Comparison of ENCODE assay signal across 1 cellular context in genomic region chr9:68779558-68780376, GRCh38.
TF ChIP-seq lines count a peak whose summit lies in the region.

No MANE protein-coding gene starts in this region.

TF ChIP-seq in H1, 55 proteins besides CTCF, POLR2A, EP300 and RAD21 (continued from another document):
- TF ChIP-seq ATF2 (IDR thresholded peaks at IDR 0.05; ENCODE audit: low read length) (no peak), KDM1A (IDR thresholded peaks at IDR 0.05; ENCODE audit: borderline replicate concordance, low read length) (no peak), ZNF274 (IDR thresholded peaks at IDR 0.05; ENCODE audit: borderline replicate concordance, extremely low read depth, low read length) (no peak), TBP (IDR thresholded peaks at IDR 0.05; ENCODE audit: low read depth, low read length) (peak; percentile 77), CEBPB (IDR thresholded peaks at IDR 0.05; ENCODE audit: low read depth, low read length) (no peak), HDAC2 (IDR thresholded peaks at IDR 0.05; ENCODE audit: borderline replicate concordance in 1 of 2, low read depth in 2 of 2, low read length in 2 of 2) (peak in 1 of 2 experiments; percentile 92; a peak in 2 of 4 replicates), TEAD4 (IDR thresholded peaks at IDR 0.05; ENCODE audit: low read depth, low read length) (no peak), JUN (IDR thresholded peaks at IDR 0.05; ENCODE audit: low read depth, low read length) (no peak), SRF (IDR thresholded peaks at IDR 0.05; ENCODE audit: low read depth, low read length) (peak; percentile 87), EZH2 (IDR thresholded peaks at IDR 0.05; ENCODE audit: low read depth, low read length, severe bottlenecking) (no peak), SAP30 (IDR thresholded peaks at IDR 0.05; ENCODE audit: insufficient read depth, insufficient replicate concordance, low read length) (peak; percentile 75), CBX8 (IDR thresholded peaks at IDR 0.05; ENCODE audit: borderline replicate concordance, low read depth, low read length) (no peak), RFX5 (IDR thresholded peaks at IDR 0.05; ENCODE audit: borderline replicate concordance, low read depth, low read length) (no peak), RNF2 (IDR thresholded peaks at IDR 0.05; ENCODE audit: borderline replicate concordance, low read depth, low read length, missing control alignments, poor library complexity, severe bottlenecking) (no peak), SIN3A (conservative IDR thresholded peaks at IDR 0.05 in 1 of 2, IDR thresholded peaks at IDR 0.05 in 1 of 2; ENCODE audit: low read depth in 1 of 2, low read length in 2 of 2) (peak; percentile 64 to 79; a peak in 2 of 4 replicates), NRF1 (IDR thresholded peaks at IDR 0.05; ENCODE audit: low read depth, low read length) (peak; percentile 99), SP1 (IDR thresholded peaks at IDR 0.05; ENCODE audit: low read depth, low read length) (no peak), KDM5A (IDR thresholded peaks at IDR 0.05; ENCODE audit: low read length) (peak; percentile 45), JUND (IDR thresholded peaks at IDR 0.05; ENCODE audit: low read length) (no peak; the same call in 1 of the 2 replicates), GABPA (IDR thresholded peaks at IDR 0.05; ENCODE audit: borderline replicate concordance, insufficient read depth, low read length) (no peak), RXRA (IDR thresholded peaks at IDR 0.05; ENCODE audit: insufficient read depth, low read depth, low read length) (no peak), TAF1 (IDR thresholded peaks at IDR 0.05; ENCODE audit: low read depth, low read length) (peak; percentile 83), NANOG (IDR thresholded peaks at IDR 0.05; ENCODE audit: insufficient read depth, low read depth, low read length, poor library complexity, severe bottlenecking) (no peak), TCF12 (IDR thresholded peaks at IDR 0.05; ENCODE audit: low read depth, low read length) (no peak), ASH2L (IDR thresholded peaks at IDR 0.05; ENCODE audit: low read length) (peak; percentile 99), FOSL1 (IDR thresholded peaks at IDR 0.05; ENCODE audit: insufficient read depth, low read depth, low read length) (no peak), SP4 (IDR thresholded peaks at IDR 0.05; ENCODE audit: low read length) (0 out of 2 replicates have a peak, but pooled peaks have one; percentile 81), PHF8 (conservative IDR thresholded peaks at IDR 0.05; ENCODE audit: low read depth, low read length) (peak; percentile 88), CHD1 (IDR thresholded peaks at IDR 0.05; ENCODE audit: low read depth, low read length) (no peak), E2F6 (IDR thresholded peaks at IDR 0.05) (peak; percentile 53; the same call in 1 of the 2 replicates), POLR2AphosphoS5 (IDR thresholded peaks at IDR 0.05; ENCODE audit: low read depth, low read length) (peak; percentile 85; the same call in 1 of the 2 replicates), MAX (IDR thresholded peaks at IDR 0.05) (peak; percentile 13), SIRT6 (IDR thresholded peaks at IDR 0.05; ENCODE audit: low read length) (no peak), EGR1 (IDR thresholded peaks at IDR 0.05; ENCODE audit: borderline replicate concordance, low read depth, low read length) (no peak), YY1 (IDR thresholded peaks at IDR 0.05; ENCODE audit: low read depth, low read length) (no peak), CREB1 (IDR thresholded peaks at IDR 0.05) (peak; percentile 99), HDAC6 (IDR thresholded peaks at IDR 0.05; ENCODE audit: low read depth, low read length) (no peak), MAFK (IDR thresholded peaks at IDR 0.05; ENCODE audit: low read depth, low read length) (peak; percentile 7; the same call in 1 of the 2 replicates), POU5F1 (IDR thresholded peaks at IDR 0.05; ENCODE audit: low read depth, low read length) (no peak), SIX5 (IDR thresholded peaks at IDR 0.05; ENCODE audit: low read depth, low read length) (no peak), SP2 (IDR thresholded peaks at IDR 0.05; ENCODE audit: low read length) (no peak), CHD2 (IDR thresholded peaks at IDR 0.05; ENCODE audit: low read length) (peak; percentile 92), BCL11A (IDR thresholded peaks at IDR 0.05; ENCODE audit: low read depth in 2 of 2, low read length in 2 of 2) (no peak), KDM4A (IDR thresholded peaks at IDR 0.05; ENCODE audit: low read depth, low read length, severe bottlenecking) (peak; percentile 100), BRCA1 (IDR thresholded peaks at IDR 0.05; ENCODE audit: low read depth, low read length) (peak; percentile 66), BACH1 (IDR thresholded peaks at IDR 0.05; ENCODE audit: low read length) (no peak), GTF2F1 (IDR thresholded peaks at IDR 0.05; ENCODE audit: borderline replicate concordance, low read depth, low read length) (peak; percentile 20; the same call in 1 of the 2 replicates)
- TF ChIP-seq, protein P1, sequence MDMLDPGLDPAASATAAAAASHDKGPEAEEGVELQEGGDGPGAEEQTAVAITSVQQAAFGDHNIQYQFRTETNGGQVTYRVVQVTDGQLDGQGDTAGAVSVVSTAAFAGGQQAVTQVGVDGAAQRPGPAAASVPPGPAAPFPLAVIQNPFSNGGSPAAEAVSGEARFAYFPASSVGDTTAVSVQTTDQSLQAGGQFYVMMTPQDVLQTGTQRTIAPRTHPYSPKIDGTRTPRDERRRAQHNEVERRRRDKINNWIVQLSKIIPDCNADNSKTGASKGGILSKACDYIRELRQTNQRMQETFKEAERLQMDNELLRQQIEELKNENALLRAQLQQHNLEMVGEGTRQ (IDR thresholded peaks at IDR 0.05; ENCODE audit: low read length), result no peak
- TF ChIP-seq, protein P2, sequence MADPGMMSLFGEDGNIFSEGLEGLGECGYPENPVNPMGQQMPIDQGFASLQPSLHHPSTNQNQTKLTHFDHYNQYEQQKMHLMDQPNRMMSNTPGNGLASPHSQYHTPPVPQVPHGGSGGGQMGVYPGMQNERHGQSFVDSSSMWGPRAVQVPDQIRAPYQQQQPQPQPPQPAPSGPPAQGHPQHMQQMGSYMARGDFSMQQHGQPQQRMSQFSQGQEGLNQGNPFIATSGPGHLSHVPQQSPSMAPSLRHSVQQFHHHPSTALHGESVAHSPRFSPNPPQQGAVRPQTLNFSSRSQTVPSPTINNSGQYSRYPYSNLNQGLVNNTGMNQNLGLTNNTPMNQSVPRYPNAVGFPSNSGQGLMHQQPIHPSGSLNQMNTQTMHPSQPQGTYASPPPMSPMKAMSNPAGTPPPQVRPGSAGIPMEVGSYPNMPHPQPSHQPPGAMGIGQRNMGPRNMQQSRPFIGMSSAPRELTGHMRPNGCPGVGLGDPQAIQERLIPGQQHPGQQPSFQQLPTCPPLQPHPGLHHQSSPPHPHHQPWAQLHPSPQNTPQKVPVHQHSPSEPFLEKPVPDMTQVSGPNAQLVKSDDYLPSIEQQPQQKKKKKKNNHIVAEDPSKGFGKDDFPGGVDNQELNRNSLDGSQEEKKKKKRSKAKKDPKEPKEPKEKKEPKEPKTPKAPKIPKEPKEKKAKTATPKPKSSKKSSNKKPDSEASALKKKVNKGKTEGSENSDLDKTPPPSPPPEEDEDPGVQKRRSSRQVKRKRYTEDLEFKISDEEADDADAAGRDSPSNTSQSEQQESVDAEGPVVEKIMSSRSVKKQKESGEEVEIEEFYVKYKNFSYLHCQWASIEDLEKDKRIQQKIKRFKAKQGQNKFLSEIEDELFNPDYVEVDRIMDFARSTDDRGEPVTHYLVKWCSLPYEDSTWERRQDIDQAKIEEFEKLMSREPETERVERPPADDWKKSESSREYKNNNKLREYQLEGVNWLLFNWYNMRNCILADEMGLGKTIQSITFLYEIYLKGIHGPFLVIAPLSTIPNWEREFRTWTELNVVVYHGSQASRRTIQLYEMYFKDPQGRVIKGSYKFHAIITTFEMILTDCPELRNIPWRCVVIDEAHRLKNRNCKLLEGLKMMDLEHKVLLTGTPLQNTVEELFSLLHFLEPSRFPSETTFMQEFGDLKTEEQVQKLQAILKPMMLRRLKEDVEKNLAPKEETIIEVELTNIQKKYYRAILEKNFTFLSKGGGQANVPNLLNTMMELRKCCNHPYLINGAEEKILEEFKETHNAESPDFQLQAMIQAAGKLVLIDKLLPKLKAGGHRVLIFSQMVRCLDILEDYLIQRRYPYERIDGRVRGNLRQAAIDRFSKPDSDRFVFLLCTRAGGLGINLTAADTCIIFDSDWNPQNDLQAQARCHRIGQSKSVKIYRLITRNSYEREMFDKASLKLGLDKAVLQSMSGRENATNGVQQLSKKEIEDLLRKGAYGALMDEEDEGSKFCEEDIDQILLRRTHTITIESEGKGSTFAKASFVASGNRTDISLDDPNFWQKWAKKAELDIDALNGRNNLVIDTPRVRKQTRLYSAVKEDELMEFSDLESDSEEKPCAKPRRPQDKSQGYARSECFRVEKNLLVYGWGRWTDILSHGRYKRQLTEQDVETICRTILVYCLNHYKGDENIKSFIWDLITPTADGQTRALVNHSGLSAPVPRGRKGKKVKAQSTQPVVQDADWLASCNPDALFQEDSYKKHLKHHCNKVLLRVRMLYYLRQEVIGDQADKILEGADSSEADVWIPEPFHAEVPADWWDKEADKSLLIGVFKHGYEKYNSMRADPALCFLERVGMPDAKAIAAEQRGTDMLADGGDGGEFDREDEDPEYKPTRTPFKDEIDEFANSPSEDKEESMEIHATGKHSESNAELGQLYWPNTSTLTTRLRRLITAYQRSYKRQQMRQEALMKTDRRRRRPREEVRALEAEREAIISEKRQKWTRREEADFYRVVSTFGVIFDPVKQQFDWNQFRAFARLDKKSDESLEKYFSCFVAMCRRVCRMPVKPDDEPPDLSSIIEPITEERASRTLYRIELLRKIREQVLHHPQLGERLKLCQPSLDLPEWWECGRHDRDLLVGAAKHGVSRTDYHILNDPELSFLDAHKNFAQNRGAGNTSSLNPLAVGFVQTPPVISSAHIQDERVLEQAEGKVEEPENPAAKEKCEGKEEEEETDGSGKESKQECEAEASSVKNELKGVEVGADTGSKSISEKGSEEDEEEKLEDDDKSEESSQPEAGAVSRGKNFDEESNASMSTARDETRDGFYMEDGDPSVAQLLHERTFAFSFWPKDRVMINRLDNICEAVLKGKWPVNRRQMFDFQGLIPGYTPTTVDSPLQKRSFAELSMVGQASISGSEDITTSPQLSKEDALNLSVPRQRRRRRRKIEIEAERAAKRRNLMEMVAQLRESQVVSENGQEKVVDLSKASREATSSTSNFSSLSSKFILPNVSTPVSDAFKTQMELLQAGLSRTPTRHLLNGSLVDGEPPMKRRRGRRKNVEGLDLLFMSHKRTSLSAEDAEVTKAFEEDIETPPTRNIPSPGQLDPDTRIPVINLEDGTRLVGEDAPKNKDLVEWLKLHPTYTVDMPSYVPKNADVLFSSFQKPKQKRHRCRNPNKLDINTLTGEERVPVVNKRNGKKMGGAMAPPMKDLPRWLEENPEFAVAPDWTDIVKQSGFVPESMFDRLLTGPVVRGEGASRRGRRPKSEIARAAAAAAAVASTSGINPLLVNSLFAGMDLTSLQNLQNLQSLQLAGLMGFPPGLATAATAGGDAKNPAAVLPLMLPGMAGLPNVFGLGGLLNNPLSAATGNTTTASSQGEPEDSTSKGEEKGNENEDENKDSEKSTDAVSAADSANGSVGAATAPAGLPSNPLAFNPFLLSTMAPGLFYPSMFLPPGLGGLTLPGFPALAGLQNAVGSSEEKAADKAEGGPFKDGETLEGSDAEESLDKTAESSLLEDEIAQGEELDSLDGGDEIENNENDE (IDR thresholded peaks at IDR 0.05; ENCODE audit: insufficient replicate concordance, low read length), result no peak
